18 cellular contexts compared by ENCODE assay signal in the genomic region with DNA sequence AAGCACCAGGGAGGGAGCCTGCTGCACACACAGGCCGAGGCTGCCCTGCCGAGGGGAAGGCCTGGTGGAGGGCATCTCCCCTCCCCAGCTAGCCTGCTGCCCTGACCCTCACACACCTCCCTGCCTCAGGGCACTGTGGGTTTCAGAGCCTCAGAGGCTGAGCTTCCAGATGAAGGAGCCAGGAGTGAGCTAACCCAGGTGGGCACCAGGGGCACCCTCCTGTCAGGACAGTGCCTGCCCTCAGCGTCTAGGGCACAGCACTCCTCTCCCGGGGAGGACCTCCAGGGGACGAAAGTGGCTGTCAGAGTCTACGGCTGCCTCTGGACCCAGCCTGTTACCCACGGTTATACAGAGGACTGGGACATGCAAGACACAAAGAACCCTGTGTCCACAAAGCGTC. TPM values are rescaled to one million over a fixed set of nuclear protein-coding genes. Genes with fewer than 3 reads are reported as not detected.
DNase-seq lines count a peak whose midpoint lies in the region; FAIRE-seq and TF ChIP-seq lines count a peak whose summit lies in the region.
"Had no signal": no experiment of that assay in that cellular context is flagged by ENCODE, and none has a peak within 500 bp of the region (broad histone marks: within the 10 kb centered on the region; RNA-seq: fewer than 3 reads in every experiment).

No MANE protein-coding gene starts in this region.

- H3K27ac ChIP-seq in neuronal stem cell (replicated peaks; ENCODE audit: low read length) (no peak overlapping the region), dorsolateral prefrontal cortex (no peak overlapping the region)
- H3K27ac ChIP-seq: BLaER1 treated with 17β-estradiol and CSF1 and Interleukin-3, amounts not matched to agents 10 nM and 100 nM had no signal

- intact Hi-C loops in dorsolateral prefrontal cortex (cut with DNase I) = no loop called here

- H3K4me2 ChIP-seq in neuronal stem cell (ENCODE audit: insufficient read depth, low read length, poor library complexity, severe bottlenecking) = no peak overlapping the region
- H3K4me2 ChIP-seq: BLaER1 treated with 17β-estradiol and CSF1 and Interleukin-3, amounts not matched to agents 10 nM and 100 nM; GM23338 had no signal

- TF ChIP-seq CTCF in dorsolateral prefrontal cortex (IDR thresholded peaks at IDR 0.05 in 54 of 56, conservative IDR thresholded peaks at IDR 0.05 in 2 of 56; ENCODE audit: low read depth in 1 of 56, partially characterized antibody in 56 of 56) = no peak

- DNase-seq in H7 (peak; percentile 57), HTR-8/SVneo (ENCODE audit: insufficient read length, low spot score) (no peak), neuronal stem cell (ENCODE audit: low spot score) (no peak), dorsolateral prefrontal cortex (no peak), cerebellar cortex (ENCODE audit: low spot score) (no peak)
- DNase-seq in activated effector memory CD4-positive, alpha-beta T cell treated with Interleukin-2 at 50 U/mL for 16 hours = no peak
- DNase-seq: Calu3; CD8-positive, alpha-beta T cell; DMS79 treated with DMSO at 0.1 percent for 48 hours; GF-D8; H9; IMR-90 had no signal

- no peak overlapping the region for H2AFZ ChIP-seq in neuronal stem cell (ENCODE audit: low read length)
- H2AFZ ChIP-seq: GM23338 had no signal

- peak overlapping the region; percentile 68 for H2BK5ac ChIP-seq in neuronal stem cell (ENCODE audit: low read length)

- peak overlapping the region; percentile 1 for H2BK15ac ChIP-seq in neuronal stem cell (ENCODE audit: low read length)

- no peak overlapping the region for H4K91ac ChIP-seq in neuronal stem cell (ENCODE audit: low read depth, low read length, poor library complexity)

- H3K36me3 ChIP-seq in H7 (replicated peaks; ENCODE audit: control insufficient read depth, insufficient read depth, low read length) (no peaks in the 10 kb centered on the region), neuronal stem cell (replicated peaks in 1 of 2; ENCODE audit: control insufficient read depth in 2 of 2, insufficient read depth in 2 of 2, low read length in 2 of 2) (no peaks in the 10 kb centered on the region)
- H3K36me3 ChIP-seq: BLaER1 treated with 17β-estradiol and CSF1 and Interleukin-3, amounts not matched to agents 10 nM and 100 nM had no signal

- no peak overlapping the region for H2BK120ac ChIP-seq in neuronal stem cell (ENCODE audit: low read depth, low read length)

- no peak overlapping the region for H3K4ac ChIP-seq in neuronal stem cell (ENCODE audit: low read length)

- H3K79me1 ChIP-seq in neuronal stem cell (ENCODE audit: low read depth, low read length) = no peaks in the 10 kb centered on the region

- no peaks in the 10 kb centered on the region for H3K9me3 ChIP-seq in neuronal stem cell (replicated peaks in 1 of 2; ENCODE audit: control insufficient read depth in 2 of 2, insufficient read depth in 1 of 2, low read depth in 1 of 2, low read length in 2 of 2)
- H3K9me3 ChIP-seq: BLaER1 treated with 17β-estradiol and CSF1 and Interleukin-3, amounts not matched to agents 10 nM and 100 nM had no signal

- peak; percentile 77 for FAIRE-seq in HTR-8/SVneo (lab: Jason Lieb, UNC)
- FAIRE-seq: A204.1, K562 had no signal

- peak overlapping the region; percentile 42 for H3K14ac ChIP-seq in neuronal stem cell (ENCODE audit: low read length)

- peak overlapping the region; percentile 25 for H3K23ac ChIP-seq in neuronal stem cell (ENCODE audit: low read depth, low read length, poor library complexity)

- WGBS in neuronal stem cell (ENCODE audit: extremely low coverage in 2 of 2, insufficient read length in 2 of 2, insufficient replicate concordance in 1 of 2), 2 donors = no CpG with 5 or more reads among the region's 8 CpGs

- H3K4me3 ChIP-seq in H7 (ENCODE audit: insufficient read depth, low read depth, low read length) (no peak overlapping the region), neuronal stem cell (ENCODE audit: low read length in 2 of 2) (no peak overlapping the region), dorsolateral prefrontal cortex (no peak overlapping the region)
- H3K4me3 ChIP-seq: BLaER1 treated with 17β-estradiol and CSF1 and Interleukin-3, amounts not matched to agents 10 nM and 100 nM; GM23338; K562 had no signal

- H3K4me1 ChIP-seq in neuronal stem cell (ENCODE audit: control insufficient read depth in 2 of 2, insufficient read depth in 1 of 2, low read depth in 1 of 2, low read length in 2 of 2) = peaks cover 0 to 6% of the 10 kb centered on the region in 2 donors
- H3K4me1 ChIP-seq: BLaER1 treated with 17β-estradiol and CSF1 and Interleukin-3, amounts not matched to agents 10 nM and 100 nM had no signal

- peak overlapping the region; percentile 76 for H3K18ac ChIP-seq in neuronal stem cell (ENCODE audit: low read length)

- H3K27me3 ChIP-seq in H7 (ENCODE audit: control insufficient read depth, insufficient read depth, low read length) = no peaks in the 10 kb centered on the region; the same call in 1 of the 2 replicates
- peaks cover 0 to 83% (median 0%) of the 10 kb centered on the region in 3 experiments for H3K27me3 ChIP-seq in neuronal stem cell (ENCODE audit: control insufficient read depth in 3 of 3, insufficient read depth in 3 of 3, low read depth in 1 of 3, low read length in 3 of 3)
- H3K27me3 ChIP-seq in dorsolateral prefrontal cortex = peaks cover 0 to 80% (median 23%) of the 10 kb centered on the region in 45 donors

- H2AK5ac ChIP-seq in neuronal stem cell (ENCODE audit: low read depth, low read length) = peak overlapping the region; percentile 92

- peak overlapping the region; percentile 59 for H2BK12ac ChIP-seq in neuronal stem cell (ENCODE audit: low read length)

- H3K9ac ChIP-seq in neuronal stem cell (ENCODE audit: low read depth, low read length, poor library complexity) = peak overlapping the region; percentile 73
- H3K9ac ChIP-seq: BLaER1 treated with 17β-estradiol and CSF1 and Interleukin-3, amounts not matched to agents 10 nM and 100 nM had no signal

- H4K8ac ChIP-seq in neuronal stem cell (ENCODE audit: low read depth, low read length) = no peak overlapping the region

RNA-seq across cellular contexts. Expression of gene DLX4, which starts 22.8 kb away (rescaled TPM):
- 1.0 and 1.1 TPM in 2 replicates for total RNA-seq in H7 (2014; rRNA removed; shearing (Covaris generic))
- 0.45 TPM for polyA plus RNA-seq in neuronal stem cell (2013, experiment 1 of 2)
- 0.61 TPM for polyA plus RNA-seq in neuronal stem cell (2013, experiment 2 of 2)
- total RNA-seq in dorsolateral prefrontal cortex = 1 to 10 TPM in 20 of 120 experiments, under 1 TPM in 41, not detected in 59; 0.27 to 2.5 (median 0.76) TPM
- total RNA-seq: IMR-90 had no signal
- polyA plus RNA-seq: IMR-90 had no signal

RNA-seq across cellular contexts. Expression of gene DLX3, which starts 48.8 kb away (rescaled TPM):
- total RNA-seq in H7 (2014; rRNA removed; shearing (Covaris generic)) = not detected in 2 replicates
- 1.2 TPM for polyA plus RNA-seq in neuronal stem cell (2013, experiment 1 of 2)
- polyA plus RNA-seq in neuronal stem cell (2013, experiment 2 of 2) = 1.1 TPM
- under 1 TPM in 49 of 120 experiments, not detected in 71; 0.14 to 0.93 (median 0.37) TPM for total RNA-seq in dorsolateral prefrontal cortex
- total RNA-seq: Calu3; CD8-positive, alpha-beta T cell; HT-29; IMR-90; K562 had no signal
- polyA plus RNA-seq: AG04450, IMR-90, K562 had no signal
